2 cellular contexts compared by ENCODE assay signal in genomic region chrX:11614253-11614652, GRCh38. TPM values are rescaled to one million over a fixed set of nuclear protein-coding genes. Genes with fewer than 3 reads are reported as not detected.
"Had no signal": no experiment of that assay in that cellular context is flagged by ENCODE, and none has a peak within 500 bp of the region (broad histone marks: within the 10 kb centered on the region; RNA-seq: fewer than 3 reads in every experiment).

No MANE protein-coding gene starts in this region.

RNA-seq across cellular contexts. Expression of gene ARHGAP6, which starts 51.5 kb away (rescaled TPM):
- total RNA-seq: mammary epithelial cell had no signal
- polyA plus RNA-seq: mammary epithelial cell; naive thymus-derived CD4-positive, alpha-beta T cell had no signal
